8 cellular contexts compared by ENCODE assay signal in the genomic region with DNA sequence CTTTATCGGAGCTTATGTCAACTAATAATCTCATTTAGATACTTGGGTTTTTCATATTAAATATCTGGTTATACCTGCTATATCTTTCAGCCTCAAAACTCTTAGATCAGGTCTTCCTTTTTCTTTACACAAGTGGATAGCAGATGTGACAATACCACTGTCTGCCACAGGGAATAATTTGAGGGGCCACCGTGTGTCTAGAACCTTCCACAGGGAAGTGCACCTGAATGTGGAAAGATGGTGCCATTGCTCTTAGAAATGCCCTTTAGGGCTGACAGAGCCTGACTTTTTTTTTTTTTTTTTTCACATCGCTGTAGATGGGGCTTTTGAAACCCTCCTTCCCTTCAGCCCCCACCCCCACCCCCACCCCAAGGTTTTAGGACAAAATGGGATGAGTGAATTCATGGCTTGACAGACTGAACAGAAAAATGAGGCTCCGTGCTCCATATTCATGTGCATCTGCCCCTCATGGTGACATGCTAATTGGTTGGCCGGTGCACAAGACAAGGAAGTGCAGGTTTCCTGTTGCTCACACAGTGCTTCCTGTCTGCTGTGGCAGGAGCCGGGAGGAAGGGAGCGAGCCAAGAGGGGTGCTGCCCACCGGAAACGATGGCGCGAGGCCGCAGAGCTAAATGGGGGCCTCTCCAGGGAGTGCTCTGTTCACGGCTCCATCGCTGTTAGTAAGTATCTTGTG.
DNase-seq lines count a peak whose midpoint lies in the region; ATAC-seq and TF ChIP-seq lines count a peak whose summit lies in the region.

No MANE protein-coding gene starts in this region.

- H3K27me3 ChIP-seq in stomach (no peaks in the 10 kb centered on the region), prostate gland (replicated peaks; ENCODE audit: insufficient read depth) (no peaks in the 10 kb centered on the region)

- H3K9me3 ChIP-seq in stomach (no peaks in the 10 kb centered on the region), prostate gland (no peaks in the 10 kb centered on the region)

- H3K4me1 ChIP-seq in stomach, result peaks cover 0 to 16% (median 6%) of the 10 kb centered on the region in 4 donors
- H3K4me1 ChIP-seq in prostate gland (replicated peaks), result no peaks in the 10 kb centered on the region

- no peaks in the 10 kb centered on the region for H3K27me3 Mint-ChIP-seq in memory B cell

- TF ChIP-seq CTCF in stomach (IDR thresholded peaks at IDR 0.05) (no peak), prostate gland (IDR thresholded peaks at IDR 0.05) (no peak)

- peak overlapping the region; percentile 4 to 35 (median 24) for H3K4me3 ChIP-seq in stomach
- no peak overlapping the region for H3K4me3 ChIP-seq in prostate gland

- DNase-seq in RPMI8226, result peak; percentile 41
- DNase-seq in activated gamma-delta T cell treated with Interleukin-2 at 50 U/mL for 16 hours, result peak; percentile 69
- peak; percentile 18 to 40 for DNase-seq in memory B cell (ENCODE audit: low spot score in 2 of 2)
- DNase-seq in stomach, result peak; percentile 39
- no peak for DNase-seq in ecto neural progenitor cell (ENCODE audit: low spot score)
- no peak for DNase-seq in prostate gland (ENCODE audit: low spot score)

- no peaks in the 10 kb centered on the region for H3K36me3 ChIP-seq in stomach
- no peaks in the 10 kb centered on the region for H3K36me3 ChIP-seq in prostate gland

- H3K36me3 Mint-ChIP-seq in memory B cell, result peaks cover 14% of the 10 kb centered on the region

- TF ChIP-seq POLR2A in stomach (IDR thresholded peaks at IDR 0.05) (no peak), prostate gland (IDR thresholded peaks at IDR 0.05) (no peak)

- H3K4me1 Mint-ChIP-seq in memory B cell, result peaks cover 22% of the 10 kb centered on the region

- no peak for TF ChIP-seq EP300 in stomach (IDR thresholded peaks at IDR 0.05)

- H3K4me3 Mint-ChIP-seq in memory B cell, result peak overlapping the region; percentile 92

- WGBS in stomach, 5 donors, result 63 to 74% (median 65%) methylated on average over 12 to 14 of the region's 14 CpGs
- 68% methylated on average over 14 of the region's 14 CpGs for WGBS in prostate gland

- H3K27ac ChIP-seq in stomach, result peak overlapping the region in 4 of 5 donors; percentile 8 to 72 (median 39)
- H3K27ac ChIP-seq in prostate gland, result no peak overlapping the region

- peaks cover 8% of the 10 kb centered on the region for H3K9me3 Mint-ChIP-seq in memory B cell

- ATAC-seq in GM18502 (IDR thresholded peaks at IDR 0.05; ENCODE audit: poor library complexity, unreplicated experiment) (peak; percentile 97), HG02870 (IDR thresholded peaks at IDR 0.05; ENCODE audit: unreplicated experiment) (peak; percentile 96), memory B cell (ENCODE audit: low read depth) (peak; percentile 88)

- intact Hi-C loops in stomach (cut with DNase I; ENCODE audit: low total_unique reads), result no loop called here
- intact Hi-C loops in prostate gland (cut with DNase I), result no loop called here

- H3K27ac Mint-ChIP-seq in memory B cell, result peak overlapping the region; percentile 90

Comparison
In these comparisons a context has a peak if more than half of its experiments do, and no peak if none do; other contexts are left out.
1. DNase-seq: peak in RPMI8226 (single experiment), activated gamma-delta T cell treated with Interleukin-2 at 50 U/mL for 16 hours (single experiment), memory B cell (2 of 2) and stomach (single experiment); none in ecto neural progenitor cell (single experiment) and prostate gland (single experiment).
2. H3K27ac ChIP-seq: peak in stomach (4 of 5); none in prostate gland (0 of 2).
3. H3K4me3 ChIP-seq: peak in stomach (4 of 4); none in prostate gland (0 of 2).
4. Peak in every context shown above with its lines, with median percentiles within 50 percentile points of each other: ATAC-seq.